Comparison of ENCODE assay signal across 8 cellular contexts in genomic region chr16:56667581-56668571, GRCh38. TPM values are rescaled to one million over a fixed set of nuclear protein-coding genes. Genes with fewer than 3 reads are reported as not detected.
A peak's percentile ranks its signal among the peaks of the same experiment; 100 is the strongest.
DNase-seq lines count a peak whose midpoint lies in the region; ATAC-seq and TF ChIP-seq lines count a peak whose summit lies in the region.

MT1G (minus strand) TSS chr16:56668065; CDS start chr16:56667993, 72 bp downstream.

- no peak within 1 kb of the TSS for H3K27ac ChIP-seq in A673 (ENCODE audit: low read depth, low read length, poor library complexity, severe bottlenecking)

- intact Hi-C loops in A673 (cut with micrococcal nuclease; ENCODE audit: unreplicated experiment) = no loop called here

- H3K27me3 ChIP-seq in A673 (replicated peaks; ENCODE audit: insufficient read depth, low read depth, low read length, poor library complexity) = peaks cover 43% of the 10 kb centered on the region

- peak; percentile 63 for DNase-seq in A673 (ENCODE audit: low spot score)
- peak; percentile 6 for DNase-seq in NCI-H2029 (lab: John Stamatoyannopoulos, UW)
- peak; percentile 32 to 34 for DNase-seq in cardiac fibroblast (ENCODE audit: low read depth in 2 of 2)
- peak; percentile 52 for DNase-seq in midbrain (lab: John Stamatoyannopoulos, UW)

- TF ChIP-seq CTCF in A673 (conservative IDR thresholded peaks at IDR 0.05; ENCODE audit: low read depth, low read length) = no peak
- no peak for TF ChIP-seq CTCF in cardiac fibroblast (IDR thresholded peaks at IDR 0.05; ENCODE audit: low read depth, low read length)

- ATAC-seq in GM19452 (IDR thresholded peaks at IDR 0.05; ENCODE audit: unreplicated experiment) (no peak), HG02884 (IDR thresholded peaks at IDR 0.05; ENCODE audit: unreplicated experiment) (no peak), HG03196 (IDR thresholded peaks at IDR 0.05; ENCODE audit: unreplicated experiment) (no peak), GM19463 (IDR thresholded peaks at IDR 0.05; ENCODE audit: unreplicated experiment) (no peak)

- POLR2A ChIA-PET in A673 (lab: Charles Lee; ENCODE audit: low non-redundant PET) = no interaction called here

- CTCF ChIA-PET in A673 (lab: Charles Lee) = no interaction called here

- TSS peak; percentile 93 for BruUV-seq in A673 (replicated peaks; lab: Mats Ljungman, UMichigan)

- H3K4me1 ChIP-seq in A673 (ENCODE audit: insufficient read depth, low read length, poor library complexity, severe bottlenecking) = no peaks in the 10 kb centered on the region

- H3K9me3 ChIP-seq in A673 (ENCODE audit: low read depth, low read length, poor library complexity, severe bottlenecking) = no peaks in the 10 kb centered on the region

- H3K4me3 ChIP-seq in A673 (ENCODE audit: low read depth, low read length, poor library complexity, severe bottlenecking) (peak within 1 kb of the TSS; percentile 17), cardiac fibroblast (replicated peaks in 1 of 2; ENCODE audit: low read depth in 2 of 2, low read length in 2 of 2) (no peak within 1 kb of the TSS)

- no peaks in the 10 kb centered on the region for H3K36me3 ChIP-seq in A673 (ENCODE audit: insufficient read depth, low read length, poor library complexity, severe bottlenecking)

RNA-seq across cellular contexts. Expression of gene MT1G, which starts in this region (rescaled TPM):
- 10.8 and 48.8 TPM in 2 replicates for total RNA-seq in A673 (2021)

Comparison
In these comparisons a context has a peak if more than half of its experiments do, and no peak if none do; other contexts are left out.
1. DNase-seq: peak in every context shown above with its lines; median percentile 63 in A673; 52 in midbrain; 33 in cardiac fibroblast; 6 in NCI-H2029.